Comparison of ENCODE assay signal across 1 cellular context in genomic region chr12:130879212-130879686, GRCh38.
A peak's percentile ranks its signal among the peaks of the same experiment; 100 is the strongest.
TF ChIP-seq lines count a peak whose summit lies in the region.

No MANE protein-coding gene starts in this region.

TF ChIP-seq in GM12878, 131 proteins besides CTCF, POLR2A, EP300 and RAD21 (continued from another document):
- TF ChIP-seq E4F1 (IDR thresholded peaks at IDR 0.05; ENCODE audit: borderline replicate concordance, partially characterized antibody) (no peak), FOXM1 (IDR thresholded peaks at IDR 0.05; ENCODE audit: low read depth, low read length) (0 out of 2 replicates have a peak, but pooled peaks have one; percentile 3), RB1 (IDR thresholded peaks at IDR 0.05; ENCODE audit: borderline replicate concordance) (no peak), ELK1 (IDR thresholded peaks at IDR 0.05; ENCODE audit: low read depth, low read length) (no peak)
